In the genomic region with DNA sequence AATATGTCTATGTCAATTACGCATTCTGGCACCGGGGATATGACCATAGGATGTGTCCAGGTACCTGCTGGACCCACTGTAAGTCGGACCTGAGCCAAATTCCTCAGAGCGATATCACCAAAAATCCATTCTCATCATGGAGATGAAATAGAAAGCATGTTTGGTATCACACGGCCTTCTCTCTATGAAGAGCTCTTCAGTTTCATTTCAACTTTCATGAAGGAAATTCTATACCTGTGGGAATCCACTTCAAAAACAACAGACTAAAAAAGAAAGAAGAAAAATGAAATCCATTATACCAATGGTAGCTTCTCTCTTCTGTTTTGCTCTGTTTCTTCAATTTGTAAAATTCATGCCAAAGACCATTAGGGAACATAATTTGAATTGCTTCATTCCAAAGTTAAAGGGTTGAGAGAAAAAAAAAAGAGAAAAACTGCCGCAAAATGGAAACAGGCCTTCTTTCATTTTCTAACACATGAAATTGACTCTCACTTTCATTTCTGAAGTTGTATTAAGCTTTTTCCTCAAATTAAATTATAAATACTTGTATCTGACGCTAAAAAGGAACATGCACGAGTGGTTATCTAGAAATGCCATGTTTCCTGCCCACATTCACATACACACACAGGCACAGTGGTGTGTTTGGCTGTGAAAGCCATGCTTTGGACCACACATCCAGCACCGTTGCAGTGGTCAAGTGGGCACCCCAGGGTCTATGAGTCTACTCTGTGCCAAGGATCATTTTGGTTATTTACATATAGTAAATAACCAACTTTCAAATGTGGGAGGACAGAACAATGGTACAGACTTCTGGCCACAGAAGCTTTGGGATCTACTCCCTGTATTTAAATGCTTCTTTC, we compare ENCODE assay signal across 14 cellular contexts. TPM values are rescaled to one million over a fixed set of nuclear protein-coding genes. Genes with fewer than 3 reads are reported as not detected.
DNase-seq lines count a peak whose midpoint lies in the region; ATAC-seq and TF ChIP-seq lines count a peak whose summit lies in the region.
"Had no signal": no experiment of that assay in that cellular context is flagged by ENCODE, and none has a peak within 500 bp of the region (broad histone marks: within the 10 kb centered on the region; RNA-seq: fewer than 3 reads in every experiment).

No MANE protein-coding gene starts in this region.

- peaks cover 15% of the 10 kb centered on the region for H3K4me1 ChIP-seq in Karpas-422 (ENCODE audit: low read length)
- H3K4me1 ChIP-seq: transverse colon had no signal

- H3K4me1 Mint-ChIP-seq in activated B cell treated with CpG ODN at 0.5 μM for 24 hours: peaks cover 84% of the 10 kb centered on the region
- H3K4me1 Mint-ChIP-seq: mesothelial cell of epicardium had no signal

- TF ChIP-seq CTCF in activated B cell treated with CpG ODN at 0.5 μM for 24 hours (IDR thresholded peaks at IDR 0.05): no peak
- no peak for TF ChIP-seq CTCF in coronary artery (IDR thresholded peaks at IDR 0.05)

- H3K27me3 Mint-ChIP-seq in activated B cell treated with CpG ODN at 0.5 μM for 24 hours: no peaks in the 10 kb centered on the region

- POLR2A ChIA-PET in activated B cell treated with CpG ODN at 0.5 μM for 24 hours (lab: Charles Lee): interaction anchor here (0.6 to 6.3 kb wide), 3 partner anchors 17 to 107 kb away, joined by 3 to 107 read pairs (median 4); partner anchors contain the start of gene DIPK2A

- no peaks in the 10 kb centered on the region for H3K79me2 ChIP-seq in Karpas-422 (ENCODE audit: low read length)

- H3K27ac Mint-ChIP-seq in activated B cell treated with CpG ODN at 0.5 μM for 24 hours: peak overlapping the region; percentile 91
- H3K27ac Mint-ChIP-seq: mesothelial cell of epicardium had no signal

- H3K4me2 ChIP-seq in Karpas-422 (ENCODE audit: low read depth, low read length, poor library complexity, severe bottlenecking): no peak overlapping the region

- ATAC-seq in GM18861 (IDR thresholded peaks at IDR 0.05; ENCODE audit: unreplicated experiment) (peak; percentile 65), GM21447 (IDR thresholded peaks at IDR 0.05; ENCODE audit: unreplicated experiment) (peak; percentile 88), HG03066 (IDR thresholded peaks at IDR 0.05; ENCODE audit: low read depth, unreplicated experiment) (peak; percentile 76), activated B cell treated with CpG ODN at 0.5 μM for 24 hours (ENCODE audit: low read depth) (peak; percentile 69)
- ATAC-seq: HepG2 had no signal

- H4K20me1 ChIP-seq in Karpas-422 (ENCODE audit: insufficient read depth, low read depth, low read length): no peaks in the 10 kb centered on the region

- peaks cover 4% of the 10 kb centered on the region for H3K9me3 Mint-ChIP-seq in activated B cell treated with CpG ODN at 0.5 μM for 24 hours

- no peak overlapping the region for H3K9ac ChIP-seq in Karpas-422 (ENCODE audit: low read length)
- H3K9ac ChIP-seq: GM23248 had no signal

- no peaks in the 10 kb centered on the region for H3K9me2 ChIP-seq in Karpas-422 (replicated peaks; ENCODE audit: insufficient read depth, low read length)

- H3K27ac ChIP-seq in coronary artery (no peak overlapping the region), Karpas-422 (ENCODE audit: low read length) (no peak overlapping the region)
- H3K27ac ChIP-seq: GM23248, transverse colon had no signal

- DNase-seq in activated B cell treated with CpG ODN at 0.5 μM for 24 hours: no peak
- DNase-seq in coronary artery (ENCODE audit: low spot score): no peak
- DNase-seq in NCI-H446 (lab: John Stamatoyannopoulos, UW): no peak
- DNase-seq in Karpas-422: no peak
- no peak for DNase-seq in NCI-H128 (lab: John Stamatoyannopoulos, UW; ENCODE audit: unreplicated experiment)
- DNase-seq: DMS153, GM23248, NCI-H2029, transverse colon had no signal

- H3K36me3 Mint-ChIP-seq in activated B cell treated with CpG ODN at 0.5 μM for 24 hours (ENCODE audit: low read depth): peaks cover 6% of the 10 kb centered on the region
- H3K36me3 Mint-ChIP-seq: mesothelial cell of epicardium had no signal

- intact Hi-C loops in activated B cell treated with CpG ODN at 0.5 μM for 24 hours (cut with micrococcal nuclease): loop anchor here (1.0 to 10.0 kb wide), 3 partner anchors 47 to 1350 kb away; partner anchors contain the start of genes ATR, DIPK2A and SLC9A9

- H3K36me3 ChIP-seq in Karpas-422 (ENCODE audit: insufficient read depth, low read length): no peaks in the 10 kb centered on the region
- H3K36me3 ChIP-seq: transverse colon had no signal

- peak overlapping the region; percentile 75 for H3K4me3 Mint-ChIP-seq in activated B cell treated with CpG ODN at 0.5 μM for 24 hours
- H3K4me3 Mint-ChIP-seq: mesothelial cell of epicardium had no signal

- no peaks in the 10 kb centered on the region for H3K9me3 ChIP-seq in Karpas-422 (ENCODE audit: low read length)
- H3K9me3 ChIP-seq: transverse colon had no signal

- H3K27me3 ChIP-seq in Karpas-422 (ENCODE audit: low read length): no peaks in the 10 kb centered on the region
- H3K27me3 ChIP-seq: transverse colon had no signal

- H2AFZ ChIP-seq in Karpas-422 (ENCODE audit: low read length): no peak overlapping the region
- H2AFZ ChIP-seq: GM23248 had no signal

- H3K4me3 ChIP-seq in coronary artery (no peak overlapping the region), Karpas-422 (ENCODE audit: low read length) (no peak overlapping the region)
- H3K4me3 ChIP-seq: GM23248, transverse colon had no signal

- CTCF ChIA-PET in activated B cell treated with CpG ODN at 0.5 μM for 24 hours (lab: Charles Lee): interaction anchor here (0.7 to 2.0 kb wide), 6 partner anchors 13 to 150 kb away, joined by 3 to 9 read pairs (median 4); partner anchors contain the start of gene DIPK2A

RNA-seq across cellular contexts. Expression of gene DIPK2A, which starts 46.9 kb away (rescaled TPM):
- total RNA-seq in activated B cell treated with CpG ODN at 0.5 μM for 24 hours: 19.0 and 23.0 TPM in 2 replicates
- total RNA-seq in Karpas-422 (2014; rRNA removed; shearing (Covaris generic); ENCODE audit: low replicate concordance): 41.9 and 51.6 TPM in 2 replicates
